10 cellular contexts compared by ENCODE assay signal in genomic region chr11:49208006-49208721, GRCh38. TPM values are rescaled to one million over a fixed set of nuclear protein-coding genes. Genes with fewer than 3 reads are reported as not detected.
DNase-seq lines count a peak whose midpoint lies in the region; ATAC-seq and TF ChIP-seq lines count a peak whose summit lies in the region.
"Had no signal": no experiment of that assay in that cellular context is flagged by ENCODE, and none has a peak within 500 bp of the region (broad histone marks: within the 10 kb centered on the region; RNA-seq: fewer than 3 reads in every experiment).

Gene FOLH1, minus strand, starts transcription at chr11:49208602. Its CDS starts 193 bp downstream, at chr11:49208409.

- H3K9me3 Mint-ChIP-seq in activated CD4-positive, alpha-beta T cell treated with anti-CD3 and anti-CD28 coated beads for 36 hours (ENCODE audit: low read depth): no peaks in the 10 kb centered on the region

- ATAC-seq in activated CD4-positive, alpha-beta T cell treated with anti-CD3 and anti-CD28 coated beads for 36 hours: no peak
- ATAC-seq in right lobe of liver (peak; percentile 84 to 91 (median 89)), GM18909 (IDR thresholded peaks at IDR 0.05; ENCODE audit: poor library complexity, unreplicated experiment) (no peak)
- ATAC-seq: K562 had no signal

- intact Hi-C loops in activated CD4-positive, alpha-beta T cell treated with anti-CD3 and anti-CD28 coated beads for 36 hours (cut with DNase I, micrococcal nuclease): no loop called here
- intact Hi-C loops in right lobe of liver (cut with DNase I): no loop called here

- H3K27me3 ChIP-seq in right lobe of liver: no peaks in the 10 kb centered on the region
- H3K27me3 ChIP-seq: BLaER1 had no signal

- no peaks in the 10 kb centered on the region for H3K4me1 Mint-ChIP-seq in activated CD4-positive, alpha-beta T cell treated with anti-CD3 and anti-CD28 coated beads for 36 hours

- H3K27ac Mint-ChIP-seq in activated CD4-positive, alpha-beta T cell treated with anti-CD3 and anti-CD28 coated beads for 36 hours: no peak within 1 kb of the TSS

- CTCF ChIA-PET in activated CD4-positive, alpha-beta T cell treated with anti-CD3 and anti-CD28 coated beads for 36 hours (lab: Charles Lee): no interaction called here

- peak within 1 kb of the TSS; percentile 81 to 93 (median 86) for H3K27ac ChIP-seq in right lobe of liver
- no peak within 1 kb of the TSS for H3K27ac ChIP-seq in urinary bladder (ENCODE audit: low read depth)
- H3K27ac ChIP-seq: BLaER1 had no signal

- no peaks in the 10 kb centered on the region for H3K36me3 Mint-ChIP-seq in activated CD4-positive, alpha-beta T cell treated with anti-CD3 and anti-CD28 coated beads for 36 hours (ENCODE audit: low read depth)

- peaks cover 6% of the 10 kb centered on the region for H3K27me3 Mint-ChIP-seq in activated CD4-positive, alpha-beta T cell treated with anti-CD3 and anti-CD28 coated beads for 36 hours

- H3K9me3 ChIP-seq in right lobe of liver: no peaks in the 10 kb centered on the region

- TF ChIP-seq POLR2A in right lobe of liver (IDR thresholded peaks at IDR 0.05): peak; percentile 46

- under 1% methylated on average over 26 of the region's 48 CpGs for WGBS in right lobe of liver (ENCODE audit: insufficient coverage, low coverage, low lambda C conversion rate, missing lambda C conversion rate)
- 2% methylated on average over 48 of the region's 48 CpGs for WGBS in urinary bladder

- H3K4me1 ChIP-seq in right lobe of liver (peaks cover 0 to 10% (median 2%) of the 10 kb centered on the region in 4 donors), urinary bladder (ENCODE audit: insufficient read depth) (no peaks in the 10 kb centered on the region)
- H3K4me1 ChIP-seq: BLaER1 had no signal

- peak within 1 kb of the TSS; percentile 13 to 26 for H3K4me3 ChIP-seq in cardiac fibroblast (replicated peaks in 1 of 2; ENCODE audit: low read depth in 2 of 2, low read length in 2 of 2)
- H3K4me3 ChIP-seq in right lobe of liver: peak within 1 kb of the TSS; percentile 63 to 72 (median 65)
- H3K4me3 ChIP-seq in urinary bladder (ENCODE audit: low read depth, low read length): peak within 1 kb of the TSS; percentile 31
- H3K4me3 ChIP-seq: BLaER1, K562 had no signal

- no peaks in the 10 kb centered on the region for H3K36me3 ChIP-seq in right lobe of liver
- no peaks in the 10 kb centered on the region for H3K36me3 ChIP-seq in urinary bladder (ENCODE audit: insufficient read depth)
- H3K36me3 ChIP-seq: BLaER1 had no signal

- peak; percentile 3 for DNase-seq in activated CD4-positive, alpha-beta T cell treated with anti-CD3 and anti-CD28 coated beads for 36 hours
- no peak for DNase-seq in activated CD4-positive, alpha-beta T cell treated with anti-CD3 and anti-CD28 coated beads, Interleukin-2, amount 50 U/mL, for 4 hours
- peak; percentile 7 to 18 for DNase-seq in cardiac fibroblast (ENCODE audit: low read depth in 2 of 2)
- peak; percentile 66 to 76 (median 70) for DNase-seq in right lobe of liver
- no peak for DNase-seq in NK-92 treated with Interleukin-12 subunit alpha and Interleukin-12 subunit beta, amount 100 ng/mL, for 24 hours (lab: John Stamatoyannopoulos, UW)
- no peak for DNase-seq in NOMO-1 treated with DMSO at 0.1 percent for 48 hours (lab: John Stamatoyannopoulos, UW; ENCODE audit: unreplicated experiment)

- no peak for TF ChIP-seq CTCF in cardiac fibroblast (IDR thresholded peaks at IDR 0.05; ENCODE audit: low read depth, low read length)
- TF ChIP-seq CTCF in right lobe of liver (IDR thresholded peaks at IDR 0.05): no peak

- H3K4me3 Mint-ChIP-seq in activated CD4-positive, alpha-beta T cell treated with anti-CD3 and anti-CD28 coated beads for 36 hours: no peak within 1 kb of the TSS

- POLR2A ChIA-PET in activated CD4-positive, alpha-beta T cell treated with anti-CD3 and anti-CD28 coated beads for 36 hours (lab: Charles Lee): no interaction called here

RNA-seq across cellular contexts. Expression of gene FOLH1, which starts in this region (rescaled TPM):
- total RNA-seq in activated CD4-positive, alpha-beta T cell treated with anti-CD3 and anti-CD28 coated beads for 36 hours: not detected
- total RNA-seq in right lobe of liver (10 to 100 TPM in 5 of 6 experiments, 1 to 10 TPM in 1; 6.2 to 24.2 (median 17.6) TPM), urinary bladder (9.1 TPM)
- polyA plus RNA-seq in urinary bladder: 0.96 TPM
- total RNA-seq: K562 had no signal
- polyA plus RNA-seq: K562 had no signal

Comparison
In these comparisons a context has a peak if more than half of its experiments do, and no peak if none do; other contexts are left out.
1. RNA of gene FOLH1 (total RNA-seq): 6.2 to 24.2 TPM in right lobe of liver and 9.1 TPM in urinary bladder (single experiment); not detected in activated CD4-positive, alpha-beta T cell treated with anti-CD3 and anti-CD28 coated beads for 36 hours; every median in the first group is over 4 times any median in the second.
2. Peak in DNase-seq in activated CD4-positive, alpha-beta T cell treated with anti-CD3 and anti-CD28 coated beads for 36 hours; RNA of the gene not detected or under 1 TPM.
3. ATAC-seq: peak in right lobe of liver (4 of 4); none in activated CD4-positive, alpha-beta T cell treated with anti-CD3 and anti-CD28 coated beads for 36 hours (single experiment) and GM18909 (single experiment).
4. DNase-seq: peak in cardiac fibroblast (2 of 2) and right lobe of liver (3 of 3); none in activated CD4-positive, alpha-beta T cell treated with anti-CD3 and anti-CD28 coated beads, Interleukin-2, amount 50 U/mL, for 4 hours (0 of 2), NK-92 treated with Interleukin-12 subunit alpha and Interleukin-12 subunit beta, amount 100 ng/mL, for 24 hours (single experiment) and NOMO-1 treated with DMSO at 0.1 percent for 48 hours (single experiment).
5. Peak in every context shown above with its lines, with median percentiles within 50 percentile points of each other: H3K4me3 ChIP-seq.